Comparison of ENCODE assay signal across 20 cellular contexts in the genomic region with DNA sequence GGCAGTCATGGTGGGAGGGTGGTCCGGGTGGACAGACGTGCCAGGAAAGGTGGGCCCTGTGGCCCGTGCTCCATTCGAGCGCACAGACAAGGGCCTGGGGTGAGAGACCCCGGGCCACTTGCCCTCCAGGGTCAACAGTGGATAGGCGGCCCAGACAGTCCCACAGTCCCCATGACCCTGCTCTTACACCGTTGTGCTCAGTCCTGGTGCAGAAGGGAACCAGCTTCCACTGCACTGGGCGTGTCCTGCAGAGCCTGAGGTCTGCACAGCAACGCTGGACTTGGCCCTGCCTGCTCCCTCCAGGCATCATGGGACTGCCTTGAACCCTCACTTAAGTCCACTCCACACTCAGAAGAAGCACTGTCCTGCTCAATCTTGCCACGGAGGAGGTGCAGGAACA. TPM values are rescaled to one million over a fixed set of nuclear protein-coding genes. Genes with fewer than 3 reads are reported as not detected.
DNase-seq lines count a peak whose midpoint lies in the region; ATAC-seq, FAIRE-seq and TF ChIP-seq lines count a peak whose summit lies in the region.
"Had no signal": no experiment of that assay in that cellular context is flagged by ENCODE, and none has a peak within 500 bp of the region (broad histone marks: within the 10 kb centered on the region; RNA-seq: fewer than 3 reads in every experiment).

No MANE protein-coding gene starts in this region.

- TF ChIP-seq POLR2A in A549 (IDR thresholded peaks at IDR 0.05; ENCODE audit: low read length) = no peak

- no peaks in the 10 kb centered on the region for H3K4me1 ChIP-seq in A549
- H3K4me1 ChIP-seq in naive thymus-derived CD4-positive, alpha-beta T cell (ENCODE audit: control insufficient read depth in 2 of 2, insufficient read depth in 2 of 2, low read length in 2 of 2) = no peaks in the 10 kb centered on the region

- H3K27me3 ChIP-seq in naive thymus-derived CD4-positive, alpha-beta T cell (ENCODE audit: control insufficient read depth in 2 of 2, insufficient read depth in 2 of 2, low read length in 2 of 2) = no peaks in the 10 kb centered on the region

- H3K36me3 Mint-ChIP-seq in naive thymus-derived CD4-positive, alpha-beta T cell = no peaks in the 10 kb centered on the region

- CTCF ChIA-PET in A549 (lab: Yijun Ruan, JAX) = interaction anchor here (0.8 kb wide), 1 partner anchor 8 kb away, joined by 3 read pairs; no protein-coding TSS in a partner anchor
- CTCF ChIA-PET in naive thymus-derived CD4-positive, alpha-beta T cell (lab: Charles Lee) = no interaction called here

- no peak overlapping the region for H3K27ac ChIP-seq in A549
- no peak overlapping the region for H3K27ac ChIP-seq in naive thymus-derived CD4-positive, alpha-beta T cell (ENCODE audit: low read depth, low read length)
- H3K27ac ChIP-seq: GM23248 had no signal

- H3K9me3 ChIP-seq in A549 = peaks cover 3% of the 10 kb centered on the region; the same call in 1 of the 3 replicates
- H3K9me3 ChIP-seq in naive thymus-derived CD4-positive, alpha-beta T cell (ENCODE audit: control insufficient read depth in 2 of 3, low read length in 3 of 3) = peaks cover 0 to 11% (median 0%) of the 10 kb centered on the region in 3 experiments

- intact Hi-C loops in naive thymus-derived CD4-positive, alpha-beta T cell (cut with micrococcal nuclease) = no loop called here

- no peak for TF ChIP-seq EP300 in A549 (IDR thresholded peaks at IDR 0.05)

- POLR2A ChIA-PET in A549 (lab: Yijun Ruan, JAX) = no interaction called here
- POLR2A ChIA-PET in naive thymus-derived CD4-positive, alpha-beta T cell (lab: Charles Lee) = no interaction called here

- no peak overlapping the region for H3K4me3 Mint-ChIP-seq in naive thymus-derived CD4-positive, alpha-beta T cell

- H3K4me1 Mint-ChIP-seq in naive thymus-derived CD4-positive, alpha-beta T cell = no peaks in the 10 kb centered on the region

- peak; percentile 40 to 45; a peak in 2 of 6 replicates for ATAC-seq in A549
- ATAC-seq in naive thymus-derived CD4-positive, alpha-beta T cell = peak; percentile 27
- ATAC-seq in stimulated activated naive CD8-positive, alpha-beta T cell treated with anti-CD3 and anti-CD28 coated beads, Interleukin-15, Interleukin-2, amounts not matched to agents 100 U/mL and 50 U/mL, for 24 hours = peak; percentile 23
- ATAC-seq in HG02571 (IDR thresholded peaks at IDR 0.05; ENCODE audit: unreplicated experiment) = no peak
- ATAC-seq: HCT116 had no signal

- H3K27ac Mint-ChIP-seq in naive thymus-derived CD4-positive, alpha-beta T cell = no peak overlapping the region

- H3K4me2 ChIP-seq in A549 = no peak overlapping the region

- DNase-seq in A549 (ENCODE audit: low read depth in 1 of 2, low spot score in 1 of 2) = no peak
- peak; percentile 32 for DNase-seq in ecto neural progenitor cell (ENCODE audit: low spot score)
- no peak for DNase-seq in naive thymus-derived CD4-positive, alpha-beta T cell
- no peak for DNase-seq in stimulated activated naive CD8-positive, alpha-beta T cell treated with anti-CD3 and anti-CD28 coated beads, Interleukin-15, Interleukin-2, amounts not matched to agents 100 U/mL and 50 U/mL, for 24 hours
- DNase-seq in T-helper 1 cell = no peak
- DNase-seq in H4 (ENCODE audit: low spot score) = no peak
- DNase-seq in foreskin melanocyte = no peak
- DNase-seq: C1 segment of cervical spinal cord; DND-41; GM23248; NCI-H1417 treated with DMSO at 0.1 percent for 48 hours; NCI-H1930; NCI-H446; NCI-H69; NK-92 treated with Interleukin-12 subunit alpha and Interleukin-12 subunit beta, amount 100 ng/mL, for 24 hours had no signal

- no peaks in the 10 kb centered on the region for H3K36me3 ChIP-seq in naive thymus-derived CD4-positive, alpha-beta T cell (ENCODE audit: control insufficient read depth in 2 of 3, insufficient read depth in 3 of 3, low read length in 3 of 3)

- peaks cover 0 to 15% (median 0%) of the 10 kb centered on the region in 5 donors for H3K27me3 Mint-ChIP-seq in naive thymus-derived CD4-positive, alpha-beta T cell

- 37% methylated on average over 11 of the region's 11 CpGs for WGBS in A549 (ENCODE audit: missing lambda C conversion rate)

- no peak overlapping the region for H3K4me3 ChIP-seq in A549
- no peak overlapping the region for H3K4me3 ChIP-seq in naive thymus-derived CD4-positive, alpha-beta T cell (ENCODE audit: low read length)
- H3K4me3 ChIP-seq: GM23248 had no signal

- peaks cover 0 to 20% (median 6%) of the 10 kb centered on the region in 11 donors for H3K9me3 Mint-ChIP-seq in naive thymus-derived CD4-positive, alpha-beta T cell

- TF ChIP-seq CTCF in A549 (IDR thresholded peaks at IDR 0.05) = no peak

- no peak for TF ChIP-seq RAD21 in A549 (conservative IDR thresholded peaks at IDR 0.05 in 1 of 2, IDR thresholded peaks at IDR 0.05 in 1 of 2)

- no peak for FAIRE-seq in A549 (lab: Jason Lieb, UNC)
- FAIRE-seq: A204.1, G401.6 had no signal

TF ChIP-seq in A549, 52 proteins besides CTCF, POLR2A, EP300 and RAD21:
- TF ChIP-seq, protein P1, sequence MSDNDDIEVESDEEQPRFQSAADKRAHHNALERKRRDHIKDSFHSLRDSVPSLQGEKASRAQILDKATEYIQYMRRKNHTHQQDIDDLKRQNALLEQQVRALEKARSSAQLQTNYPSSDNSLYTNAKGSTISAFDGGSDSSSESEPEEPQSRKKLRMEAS (IDR thresholded peaks at IDR 0.05) = no peak
- no peak for TF ChIP-seq FOSB (CRISPR knock-in tag; IDR thresholded peaks at IDR 0.05)
- TF ChIP-seq CHD4 (IDR thresholded peaks at IDR 0.05; ENCODE audit: borderline replicate concordance) = no peak
- no peak for TF ChIP-seq MYC (IDR thresholded peaks at IDR 0.05; ENCODE audit: borderline replicate concordance, low read length)
- TF ChIP-seq ZFP36 (IDR thresholded peaks at IDR 0.05; ENCODE audit: borderline replicate concordance, partially characterized antibody) = no peak
- TF ChIP-seq RNF2 (IDR thresholded peaks at IDR 0.05; ENCODE audit: borderline replicate concordance, low read depth) = no peak
- no peak for TF ChIP-seq NFE2L2 (conservative IDR thresholded peaks at IDR 0.05; ENCODE audit: low read length)

RNA-seq across cellular contexts. Expression of a gene that starts 52.0 kb away (rescaled TPM):
- polyA plus RNA-seq in A549 (2011; rRNA removed) (3.7 and 5.3 TPM in 2 replicates), A549 (2017; fragmentation: RNase III; extraction: RNeasy Plus Mini Kit Qiagen cat#74134 plus additional on column Dnase treatment) (5.5 to 8.9 TPM (median 7.3 TPM) in 3 replicates)
- 3.5 and 3.6 TPM in 2 replicates for polyA plus RNA-seq in A549 (2012; cell fraction: cytosol; rRNA removed)
- polyA plus RNA-seq in A549 (2012; cell fraction: nucleus; rRNA removed) = 13.1 and 14.0 TPM in 2 replicates
- 3.3 and 4.9 TPM in 2 replicates for polyA minus RNA-seq in A549 (2011; rRNA and poly(A)+ RNA removed)
- 1 to 10 TPM in 1 of 5 experiments, under 1 TPM in 1, not detected in 3; 0.47 to 3.1 TPM for total RNA-seq in naive thymus-derived CD4-positive, alpha-beta T cell
- polyA plus RNA-seq in naive thymus-derived CD4-positive, alpha-beta T cell = 1 to 10 TPM in 1 of 2 donors, under 1 TPM in 1; 0.74 to 1.3 TPM
- total RNA-seq in H4 (2014; rRNA removed; shearing (Covaris generic)) = 147 and 171 TPM in 2 replicates
- total RNA-seq: OCI-LY7 had no signal

Comparison
In these comparisons a context has a peak if more than half of its experiments do, and no peak if none do; other contexts are left out.
1. RNA of a gene that starts 52.0 kb away (total RNA-seq): 147 to 171 TPM in H4; 0.47 to 3.1 TPM in naive thymus-derived CD4-positive, alpha-beta T cell; every median in the first group is over 10 times any median in the second.